35 cellular contexts compared by ENCODE assay signal in genomic region chr20:57075181-57075580, GRCh38.
"Had no signal": no experiment of that assay in that cellular context is flagged by ENCODE, and none has a peak within 500 bp of the region (broad histone marks: within the 10 kb centered on the region; RNA-seq: fewer than 3 reads in every experiment).

No MANE protein-coding gene starts in this region.

- H3K36me3 ChIP-seq: adrenal gland, ascending aorta, breast epithelium, cardiac muscle cell, colonic mucosa, esophagus squamous epithelium had no signal

- H3K27me3 ChIP-seq: ascending aorta, breast epithelium, cardiac muscle cell, colonic mucosa had no signal

- DNase-seq: activated CD4-positive, alpha-beta memory T cell treated with anti-CD3 and anti-CD28 coated beads for 36 hours; activated CD4-positive, alpha-beta T cell treated with anti-CD3 and anti-CD28 coated beads for 48 hours; activated CD4-positive, alpha-beta T cell treated with anti-CD3 and anti-CD28 coated beads, Interleukin-2, amount 50 U/mL, for 1 hour; activated CD4-positive, CD25-positive, alpha-beta regulatory T cell; activated CD4-positive, CD25-positive, alpha-beta regulatory T cell treated with anti-CD3 and anti-CD28 coated beads, Interleukin-2, amount 50 U/mL, for 72 hours; activated CD8-positive, alpha-beta memory T cell treated with anti-CD3 and anti-CD28 coated beads, Interleukin-2, amount 10 ng/mL, durations not matched to agents 7 days and 5 days; activated CD8-positive, alpha-beta memory T cell treated with anti-CD3 and anti-CD28 coated beads, Interleukin-2, amount 50 U/mL, for 4 hours; activated CD8-positive, alpha-beta T cell treated with anti-CD3 and anti-CD28 coated beads, Interleukin-2, amount 10 ng/mL, durations not matched to agents 7 days and 5 days; activated naive CD4-positive, alpha-beta T cell treated with anti-CD3 and anti-CD28 coated beads for 36 hours; activated naive CD8-positive, alpha-beta T cell treated with anti-CD3 and anti-CD28 coated beads for 36 hours; activated naive CD8-positive, alpha-beta T cell treated with anti-CD3 and anti-CD28 coated beads, Interleukin-2, amount 50 U/mL, for 24 hours; activated T-cell treated with anti-CD3 and anti-CD28 coated beads, Interleukin-2, amount 50 U/mL, for 1 hour; activated T-cell treated with anti-CD3 and anti-CD28 coated beads, Interleukin-2, amount 50 U/mL, for 48 hours; adrenal gland; central memory CD4-positive, alpha-beta T cell; cerebellar nuclear complex; colonic mucosa; effector memory CD4-positive, alpha-beta T cell; esophagus squamous epithelium; head of caudate nucleus; hippocampal formation; T-helper 1 cell; T-helper 17 cell; T1000 had no signal

- H3K4me1 Mint-ChIP-seq: activated CD8-positive, alpha-beta memory T cell treated with anti-CD3 and anti-CD28 coated beads, Interleukin-2, amount 10 ng/mL, durations not matched to agents 7 days and 5 days had no signal

- H3K27ac Mint-ChIP-seq: activated CD4-positive, alpha-beta memory T cell treated with anti-CD3 and anti-CD28 coated beads for 36 hours; activated CD8-positive, alpha-beta memory T cell treated with anti-CD3 and anti-CD28 coated beads, Interleukin-2, amount 10 ng/mL, durations not matched to agents 7 days and 5 days; activated CD8-positive, alpha-beta T cell treated with anti-CD3 and anti-CD28 coated beads, Interleukin-2, amount 10 ng/mL, durations not matched to agents 7 days and 5 days; activated naive CD4-positive, alpha-beta T cell treated with anti-CD3 and anti-CD28 coated beads for 36 hours; activated naive CD4-positive, alpha-beta T cell treated with anti-CD3 and anti-CD28 coated beads, Interleukin-2, amount 50 U/mL, for 24 hours; activated naive CD8-positive, alpha-beta T cell treated with anti-CD3 and anti-CD28 coated beads for 36 hours; activated naive CD8-positive, alpha-beta T cell treated with anti-CD3 and anti-CD28 coated beads, Interleukin-2, amount 50 U/mL, for 24 hours; activated T-helper 1 cell treated with anti-CD3 and anti-CD28 coated beads, Interleukin-12 subunit alpha, Interleukin-12 subunit beta, Interleukin-2, Interleukin-4 antibody, amounts not matched to agents 30 ng/mL and 10 ng/mL and 1 ng/mL, durations not matched to agents 14 hours and 24 hours and 36 hours; activated T-helper 2 cell treated with anti-CD3 and anti-CD28 coated beads, Interferon-gamma antibody, Interleukin-2, Interleukin-4, amounts not matched to agents 10 μg/mL and 5 μg/mL and 100 μg/mL, durations not matched to agents 14 hours and 24 hours and 36 hours; brain; T-helper 17 cell; T-helper 2 cell treated with Interferon-gamma antibody and Interleukin-4, amounts not matched to agents 5 μg/mL and 100 μg/mL, for 36 hours had no signal

- FAIRE-seq: endothelial cell of umbilical vein, frontal cortex had no signal

- H3K9me3 ChIP-seq: colonic mucosa had no signal

- H3K4me3 Mint-ChIP-seq: activated CD4-positive, alpha-beta memory T cell treated with anti-CD3 and anti-CD28 coated beads for 36 hours; activated CD8-positive, alpha-beta memory T cell treated with anti-CD3 and anti-CD28 coated beads, Interleukin-2, amount 10 ng/mL, durations not matched to agents 7 days and 5 days; activated CD8-positive, alpha-beta T cell treated with anti-CD3 and anti-CD28 coated beads, Interleukin-2, amount 10 ng/mL, durations not matched to agents 7 days and 5 days; activated naive CD4-positive, alpha-beta T cell treated with anti-CD3 and anti-CD28 coated beads for 36 hours; activated naive CD4-positive, alpha-beta T cell treated with anti-CD3 and anti-CD28 coated beads, Interleukin-2, amount 50 U/mL, for 24 hours; activated naive CD8-positive, alpha-beta T cell treated with anti-CD3 and anti-CD28 coated beads for 36 hours; activated naive CD8-positive, alpha-beta T cell treated with anti-CD3 and anti-CD28 coated beads, Interleukin-2, amount 50 U/mL, for 24 hours; activated T-helper 1 cell treated with anti-CD3 and anti-CD28 coated beads, Interleukin-12 subunit alpha, Interleukin-12 subunit beta, Interleukin-2, Interleukin-4 antibody, amounts not matched to agents 30 ng/mL and 10 ng/mL and 1 ng/mL, durations not matched to agents 14 hours and 24 hours and 36 hours; brain; T-helper 17 cell; T-helper 2 cell treated with Interferon-gamma antibody and Interleukin-4, amounts not matched to agents 5 μg/mL and 100 μg/mL, for 36 hours had no signal

- H3K27ac ChIP-seq: adrenal gland, ascending aorta, breast epithelium, cardiac muscle cell, colonic mucosa, epithelial cell of prostate, esophagus squamous epithelium had no signal

- H3K4me1 ChIP-seq: adrenal gland, ascending aorta, breast epithelium, colonic mucosa had no signal

- H3K4me3 ChIP-seq: adrenal gland, ascending aorta, breast epithelium, cardiac muscle cell, colonic mucosa, esophagus squamous epithelium had no signal

- H3K36me3 Mint-ChIP-seq: activated CD4-positive, alpha-beta memory T cell treated with anti-CD3 and anti-CD28 coated beads for 36 hours; activated CD8-positive, alpha-beta memory T cell treated with anti-CD3 and anti-CD28 coated beads, Interleukin-2, amount 10 ng/mL, durations not matched to agents 7 days and 5 days; activated naive CD4-positive, alpha-beta T cell treated with anti-CD3 and anti-CD28 coated beads, Interleukin-2, amount 50 U/mL, for 24 hours; activated naive CD8-positive, alpha-beta T cell treated with anti-CD3 and anti-CD28 coated beads for 36 hours; brain had no signal

- ATAC-seq: activated CD8-positive, alpha-beta memory T cell treated with anti-CD3 and anti-CD28 coated beads, Interleukin-2, amount 10 ng/mL, durations not matched to agents 7 days and 5 days; activated CD8-positive, alpha-beta T cell treated with anti-CD3 and anti-CD28 coated beads, Interleukin-2, amount 10 ng/mL, durations not matched to agents 7 days and 5 days; activated naive CD8-positive, alpha-beta T cell treated with anti-CD3 and anti-CD28 coated beads, Interleukin-2, amount 50 U/mL, for 24 hours; T-helper 17 cell had no signal
